1 cellular context compared by ENCODE assay signal in the genomic region with DNA sequence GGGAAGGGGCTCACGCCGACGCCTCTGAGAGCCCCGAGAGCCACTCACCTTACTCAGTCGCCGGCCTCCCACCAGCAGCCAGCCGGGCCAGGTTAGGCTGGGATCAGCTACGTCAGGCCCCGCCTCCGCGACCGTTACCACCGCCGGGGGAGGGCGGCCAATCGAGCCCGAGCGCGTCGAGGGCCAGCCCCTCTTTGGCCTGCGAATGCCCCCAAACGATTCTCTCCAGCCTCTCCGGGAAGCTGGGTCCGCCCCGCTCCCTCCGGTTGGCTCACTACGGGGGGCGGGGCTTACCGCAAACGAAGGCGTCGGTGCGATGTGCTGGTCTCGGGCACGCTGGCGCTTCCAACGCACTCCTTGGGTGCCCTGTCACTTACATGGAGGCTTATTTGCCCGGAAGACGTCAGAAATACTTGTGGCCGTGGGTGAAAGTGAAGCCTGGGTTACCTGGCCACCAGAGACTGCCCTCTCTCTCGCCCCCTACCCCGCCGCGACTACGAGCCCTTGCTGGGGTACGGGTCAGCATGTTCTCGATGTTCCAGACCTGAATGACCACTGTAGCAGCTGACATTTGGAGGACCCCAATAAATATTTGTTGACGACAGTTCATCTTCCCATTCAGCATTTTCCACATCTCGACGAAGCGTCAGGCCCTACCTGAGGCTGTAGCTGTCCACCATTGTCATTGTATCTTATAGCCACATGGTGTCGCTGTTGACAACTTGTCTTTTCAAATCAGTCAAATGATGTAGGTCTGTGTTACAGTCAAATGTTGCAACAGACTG.
TF ChIP-seq lines count a peak whose summit lies in the region.

A gene with protein sequence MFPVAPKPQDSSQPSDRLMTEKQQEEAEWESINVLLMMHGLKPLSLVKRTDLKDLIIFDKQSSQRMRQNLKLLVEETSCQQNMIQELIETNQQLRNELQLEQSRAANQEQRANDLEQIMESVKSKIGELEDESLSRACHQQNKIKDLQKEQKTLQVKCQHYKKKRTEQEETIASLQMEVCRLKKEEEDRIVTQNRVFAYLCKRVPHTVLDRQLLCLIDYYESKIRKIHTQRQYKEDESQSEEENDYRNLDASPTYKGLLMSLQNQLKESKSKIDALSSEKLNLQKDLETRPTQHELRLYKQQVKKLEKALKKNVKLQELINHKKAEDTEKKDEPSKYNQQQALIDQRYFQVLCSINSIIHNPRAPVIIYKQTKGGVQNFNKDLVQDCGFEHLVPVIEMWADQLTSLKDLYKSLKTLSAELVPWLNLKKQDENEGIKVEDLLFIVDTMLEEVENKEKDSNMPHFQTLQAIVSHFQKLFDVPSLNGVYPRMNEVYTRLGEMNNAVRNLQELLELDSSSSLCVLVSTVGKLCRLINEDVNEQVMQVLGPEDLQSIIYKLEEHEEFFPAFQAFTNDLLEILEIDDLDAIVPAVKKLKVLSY (minus strand): TSS at position 111 of the 785 bp plus-strand sequence. CDS start 21,333 bp downstream, outside the sequence.

TF ChIP-seq in HepG2, 621 proteins besides CTCF, POLR2A, EP300 and RAD21 (continued from another document and continues in another):
- TF ChIP-seq, protein P1, sequence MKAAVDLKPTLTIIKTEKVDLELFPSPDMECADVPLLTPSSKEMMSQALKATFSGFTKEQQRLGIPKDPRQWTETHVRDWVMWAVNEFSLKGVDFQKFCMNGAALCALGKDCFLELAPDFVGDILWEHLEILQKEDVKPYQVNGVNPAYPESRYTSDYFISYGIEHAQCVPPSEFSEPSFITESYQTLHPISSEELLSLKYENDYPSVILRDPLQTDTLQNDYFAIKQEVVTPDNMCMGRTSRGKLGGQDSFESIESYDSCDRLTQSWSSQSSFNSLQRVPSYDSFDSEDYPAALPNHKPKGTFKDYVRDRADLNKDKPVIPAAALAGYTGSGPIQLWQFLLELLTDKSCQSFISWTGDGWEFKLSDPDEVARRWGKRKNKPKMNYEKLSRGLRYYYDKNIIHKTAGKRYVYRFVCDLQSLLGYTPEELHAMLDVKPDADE (CRISPR knock-in tag; IDR thresholded peaks at IDR 0.05): no peak
- TF ChIP-seq SALL2 (CRISPR knock-in tag; IDR thresholded peaks at IDR 0.05) (peak; percentile 69; the same call in 1 of the 2 replicates), ZNF136 (CRISPR knock-in tag; IDR thresholded peaks at IDR 0.05; ENCODE audit: low read depth) (no peak), GZF1 (CRISPR knock-in tag; IDR thresholded peaks at IDR 0.05) (no peak), KDM3A (CRISPR knock-in tag; IDR thresholded peaks at IDR 0.05; ENCODE audit: low read depth) (0 out of 2 replicates have a peak, but pooled peaks have one; percentile 50), ZNF547 (CRISPR knock-in tag; IDR thresholded peaks at IDR 0.05) (peak; percentile 43), ZNF75D (CRISPR knock-in tag; IDR thresholded peaks at IDR 0.05; ENCODE audit: borderline replicate concordance) (no peak), CEBPB (IDR thresholded peaks at IDR 0.05; ENCODE audit: borderline replicate concordance, low read depth, low read length) (peak; percentile 97), CC2D1A (CRISPR knock-in tag; IDR thresholded peaks at IDR 0.05) (no peak), ZFP37 (CRISPR knock-in tag; IDR thresholded peaks at IDR 0.05; ENCODE audit: borderline replicate concordance) (peak; percentile 61; the same call in 1 of the 2 replicates), GABPB1 (CRISPR knock-in tag; IDR thresholded peaks at IDR 0.05) (peak; percentile 81; the same call in 1 of the 2 replicates), RBFOX2 (IDR thresholded peaks at IDR 0.05; ENCODE audit: low read depth, low read length) (peak; percentile 76), ZNF773 (CRISPR knock-in tag; IDR thresholded peaks at IDR 0.05; ENCODE audit: borderline replicate concordance) (no peak), NONO (IDR thresholded peaks at IDR 0.05) (no peak), NONO (CRISPR knock-in tag; conservative IDR thresholded peaks at IDR 0.05) (peak; percentile 59), ZNF282 (IDR thresholded peaks at IDR 0.05; ENCODE audit: partially characterized antibody) (no peak), BRD4 (CRISPR knock-in tag; IDR thresholded peaks at IDR 0.05) (0 out of 2 replicates have a peak, but pooled peaks have one; percentile 33)
- TF ChIP-seq, protein P2, sequence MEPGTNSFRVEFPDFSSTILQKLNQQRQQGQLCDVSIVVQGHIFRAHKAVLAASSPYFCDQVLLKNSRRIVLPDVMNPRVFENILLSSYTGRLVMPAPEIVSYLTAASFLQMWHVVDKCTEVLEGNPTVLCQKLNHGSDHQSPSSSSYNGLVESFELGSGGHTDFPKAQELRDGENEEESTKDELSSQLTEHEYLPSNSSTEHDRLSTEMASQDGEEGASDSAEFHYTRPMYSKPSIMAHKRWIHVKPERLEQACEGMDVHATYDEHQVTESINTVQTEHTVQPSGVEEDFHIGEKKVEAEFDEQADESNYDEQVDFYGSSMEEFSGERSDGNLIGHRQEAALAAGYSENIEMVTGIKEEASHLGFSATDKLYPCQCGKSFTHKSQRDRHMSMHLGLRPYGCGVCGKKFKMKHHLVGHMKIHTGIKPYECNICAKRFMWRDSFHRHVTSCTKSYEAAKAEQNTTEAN (CRISPR knock-in tag; conservative IDR thresholded peaks at IDR 0.05): peak; percentile 79; the same call in 1 of the 2 replicates
- TF ChIP-seq, protein P3, sequence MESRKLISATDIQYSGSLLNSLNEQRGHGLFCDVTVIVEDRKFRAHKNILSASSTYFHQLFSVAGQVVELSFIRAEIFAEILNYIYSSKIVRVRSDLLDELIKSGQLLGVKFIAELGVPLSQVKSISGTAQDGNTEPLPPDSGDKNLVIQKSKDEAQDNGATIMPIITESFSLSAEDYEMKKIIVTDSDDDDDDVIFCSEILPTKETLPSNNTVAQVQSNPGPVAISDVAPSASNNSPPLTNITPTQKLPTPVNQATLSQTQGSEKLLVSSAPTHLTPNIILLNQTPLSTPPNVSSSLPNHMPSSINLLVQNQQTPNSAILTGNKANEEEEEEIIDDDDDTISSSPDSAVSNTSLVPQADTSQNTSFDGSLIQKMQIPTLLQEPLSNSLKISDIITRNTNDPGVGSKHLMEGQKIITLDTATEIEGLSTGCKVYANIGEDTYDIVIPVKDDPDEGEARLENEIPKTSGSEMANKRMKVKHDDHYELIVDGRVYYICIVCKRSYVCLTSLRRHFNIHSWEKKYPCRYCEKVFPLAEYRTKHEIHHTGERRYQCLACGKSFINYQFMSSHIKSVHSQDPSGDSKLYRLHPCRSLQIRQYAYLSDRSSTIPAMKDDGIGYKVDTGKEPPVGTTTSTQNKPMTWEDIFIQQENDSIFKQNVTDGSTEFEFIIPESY (CRISPR knock-in tag; IDR thresholded peaks at IDR 0.05): no peak
- TF ChIP-seq, protein P4, sequence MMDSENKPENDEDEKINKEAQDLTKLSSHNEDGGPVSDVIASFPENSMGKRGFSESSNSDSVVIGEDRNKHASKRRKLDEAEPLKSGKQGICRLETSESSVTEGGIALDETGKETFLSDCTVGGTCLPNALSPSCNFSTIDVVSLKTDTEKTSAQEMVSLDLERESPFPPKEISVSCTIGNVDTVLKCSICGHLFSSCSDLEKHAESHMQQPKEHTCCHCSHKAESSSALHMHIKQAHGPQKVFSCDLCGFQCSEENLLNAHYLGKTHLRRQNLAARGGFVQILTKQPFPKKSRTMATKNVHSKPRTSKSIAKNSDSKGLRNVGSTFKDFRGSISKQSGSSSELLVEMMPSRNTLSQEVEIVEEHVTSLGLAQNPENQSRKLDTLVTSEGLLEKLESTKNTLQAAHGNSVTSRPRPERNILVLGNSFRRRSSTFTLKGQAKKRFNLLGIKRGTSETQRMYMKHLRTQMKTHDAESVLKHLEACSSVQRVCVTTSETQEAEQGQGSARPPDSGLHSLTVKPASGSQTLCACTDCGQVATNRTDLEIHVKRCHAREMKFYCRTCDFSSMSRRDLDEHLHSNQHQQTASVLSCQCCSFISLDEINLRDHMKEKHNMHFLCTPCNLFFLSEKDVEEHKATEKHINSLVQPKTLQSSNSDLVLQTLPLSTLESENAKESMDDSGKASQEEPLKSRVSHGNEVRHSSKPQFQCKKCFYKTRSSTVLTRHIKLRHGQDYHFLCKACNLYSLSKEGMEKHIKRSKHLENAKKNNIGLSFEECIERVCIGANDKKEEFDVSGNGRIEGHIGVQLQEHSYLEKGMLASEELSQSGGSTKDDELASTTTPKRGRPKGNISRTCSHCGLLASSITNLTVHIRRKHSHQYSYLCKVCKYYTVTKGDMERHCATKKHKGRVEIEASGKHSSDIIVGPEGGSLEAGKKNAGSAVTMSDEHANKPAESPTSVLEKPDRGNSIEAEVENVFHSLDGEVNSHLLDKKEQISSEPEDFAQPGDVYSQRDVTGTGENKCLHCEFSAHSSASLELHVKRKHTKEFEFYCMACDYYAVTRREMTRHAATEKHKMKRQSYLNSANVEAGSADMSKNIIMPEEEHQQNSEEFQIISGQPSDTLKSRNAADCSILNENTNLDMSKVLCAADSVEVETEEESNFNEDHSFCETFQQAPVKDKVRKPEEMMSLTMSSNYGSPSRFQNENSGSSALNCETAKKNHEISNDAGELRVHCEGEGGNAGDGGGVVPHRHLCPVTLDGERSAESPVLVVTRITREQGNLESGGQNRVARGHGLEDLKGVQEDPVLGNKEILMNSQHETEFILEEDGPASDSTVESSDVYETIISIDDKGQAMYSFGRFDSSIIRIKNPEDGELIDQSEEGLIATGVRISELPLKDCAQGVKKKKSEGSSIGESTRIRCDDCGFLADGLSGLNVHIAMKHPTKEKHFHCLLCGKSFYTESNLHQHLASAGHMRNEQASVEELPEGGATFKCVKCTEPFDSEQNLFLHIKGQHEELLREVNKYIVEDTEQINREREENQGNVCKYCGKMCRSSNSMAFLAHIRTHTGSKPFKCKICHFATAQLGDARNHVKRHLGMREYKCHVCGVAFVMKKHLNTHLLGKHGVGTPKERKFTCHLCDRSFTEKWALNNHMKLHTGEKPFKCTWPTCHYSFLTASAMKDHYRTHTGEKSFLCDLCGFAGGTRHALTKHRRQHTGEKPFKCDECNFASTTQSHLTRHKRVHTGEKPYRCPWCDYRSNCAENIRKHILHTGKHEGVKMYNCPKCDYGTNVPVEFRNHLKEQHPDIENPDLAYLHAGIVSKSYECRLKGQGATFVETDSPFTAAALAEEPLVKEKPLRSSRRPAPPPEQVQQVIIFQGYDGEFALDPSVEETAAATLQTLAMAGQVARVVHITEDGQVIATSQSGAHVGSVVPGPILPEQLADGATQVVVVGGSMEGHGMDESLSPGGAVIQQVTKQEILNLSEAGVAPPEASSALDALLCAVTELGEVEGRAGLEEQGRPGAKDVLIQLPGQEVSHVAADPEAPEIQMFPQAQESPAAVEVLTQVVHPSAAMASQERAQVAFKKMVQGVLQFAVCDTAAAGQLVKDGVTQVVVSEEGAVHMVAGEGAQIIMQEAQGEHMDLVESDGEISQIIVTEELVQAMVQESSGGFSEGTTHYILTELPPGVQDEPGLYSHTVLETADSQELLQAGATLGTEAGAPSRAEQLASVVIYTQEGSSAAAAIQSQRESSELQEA (CRISPR knock-in tag; IDR thresholded peaks at IDR 0.05; ENCODE audit: not compliant biosample characterization): peak; percentile 29
- TF ChIP-seq, protein P5, sequence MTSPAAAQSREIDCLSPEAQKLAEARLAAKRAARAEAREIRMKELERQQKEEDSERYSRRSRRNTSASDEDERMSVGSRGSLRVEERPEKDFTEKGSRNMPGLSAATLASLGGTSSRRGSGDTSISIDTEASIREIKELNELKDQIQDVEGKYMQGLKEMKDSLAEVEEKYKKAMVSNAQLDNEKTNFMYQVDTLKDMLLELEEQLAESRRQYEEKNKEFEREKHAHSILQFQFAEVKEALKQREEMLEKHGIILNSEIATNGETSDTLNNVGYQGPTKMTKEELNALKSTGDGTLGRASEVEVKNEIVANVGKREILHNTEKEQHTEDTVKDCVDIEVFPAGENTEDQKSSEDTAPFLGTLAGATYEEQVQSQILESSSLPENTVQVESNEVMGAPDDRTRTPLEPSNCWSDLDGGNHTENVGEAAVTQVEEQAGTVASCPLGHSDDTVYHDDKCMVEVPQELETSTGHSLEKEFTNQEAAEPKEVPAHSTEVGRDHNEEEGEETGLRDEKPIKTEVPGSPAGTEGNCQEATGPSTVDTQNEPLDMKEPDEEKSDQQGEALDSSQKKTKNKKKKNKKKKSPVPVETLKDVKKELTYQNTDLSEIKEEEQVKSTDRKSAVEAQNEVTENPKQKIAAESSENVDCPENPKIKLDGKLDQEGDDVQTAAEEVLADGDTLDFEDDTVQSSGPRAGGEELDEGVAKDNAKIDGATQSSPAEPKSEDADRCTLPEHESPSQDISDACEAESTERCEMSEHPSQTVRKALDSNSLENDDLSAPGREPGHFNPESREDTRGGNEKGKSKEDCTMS (CRISPR knock-in tag; conservative IDR thresholded peaks at IDR 0.05): no peak
- TF ChIP-seq, protein P6, sequence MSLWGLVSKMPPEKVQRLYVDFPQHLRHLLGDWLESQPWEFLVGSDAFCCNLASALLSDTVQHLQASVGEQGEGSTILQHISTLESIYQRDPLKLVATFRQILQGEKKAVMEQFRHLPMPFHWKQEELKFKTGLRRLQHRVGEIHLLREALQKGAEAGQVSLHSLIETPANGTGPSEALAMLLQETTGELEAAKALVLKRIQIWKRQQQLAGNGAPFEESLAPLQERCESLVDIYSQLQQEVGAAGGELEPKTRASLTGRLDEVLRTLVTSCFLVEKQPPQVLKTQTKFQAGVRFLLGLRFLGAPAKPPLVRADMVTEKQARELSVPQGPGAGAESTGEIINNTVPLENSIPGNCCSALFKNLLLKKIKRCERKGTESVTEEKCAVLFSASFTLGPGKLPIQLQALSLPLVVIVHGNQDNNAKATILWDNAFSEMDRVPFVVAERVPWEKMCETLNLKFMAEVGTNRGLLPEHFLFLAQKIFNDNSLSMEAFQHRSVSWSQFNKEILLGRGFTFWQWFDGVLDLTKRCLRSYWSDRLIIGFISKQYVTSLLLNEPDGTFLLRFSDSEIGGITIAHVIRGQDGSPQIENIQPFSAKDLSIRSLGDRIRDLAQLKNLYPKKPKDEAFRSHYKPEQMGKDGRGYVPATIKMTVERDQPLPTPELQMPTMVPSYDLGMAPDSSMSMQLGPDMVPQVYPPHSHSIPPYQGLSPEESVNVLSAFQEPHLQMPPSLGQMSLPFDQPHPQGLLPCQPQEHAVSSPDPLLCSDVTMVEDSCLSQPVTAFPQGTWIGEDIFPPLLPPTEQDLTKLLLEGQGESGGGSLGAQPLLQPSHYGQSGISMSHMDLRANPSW (CRISPR knock-in tag; IDR thresholded peaks at IDR 0.05; ENCODE audit: borderline replicate concordance): peak; percentile 65; the same call in 1 of the 2 replicates
- TF ChIP-seq, protein P7, sequence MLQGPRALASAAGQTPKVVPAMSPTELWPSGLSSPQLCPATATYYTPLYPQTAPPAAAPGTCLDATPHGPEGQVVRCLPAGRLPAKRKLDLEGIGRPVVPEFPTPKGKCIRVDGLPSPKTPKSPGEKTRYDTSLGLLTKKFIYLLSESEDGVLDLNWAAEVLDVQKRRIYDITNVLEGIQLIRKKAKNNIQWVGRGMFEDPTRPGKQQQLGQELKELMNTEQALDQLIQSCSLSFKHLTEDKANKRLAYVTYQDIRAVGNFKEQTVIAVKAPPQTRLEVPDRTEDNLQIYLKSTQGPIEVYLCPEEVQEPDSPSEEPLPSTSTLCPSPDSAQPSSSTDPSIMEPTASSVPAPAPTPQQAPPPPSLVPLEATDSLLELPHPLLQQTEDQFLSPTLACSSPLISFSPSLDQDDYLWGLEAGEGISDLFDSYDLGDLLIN (CRISPR knock-in tag; IDR thresholded peaks at IDR 0.05; ENCODE audit: borderline replicate concordance): peak; percentile 69; the same call in 1 of the 2 replicates
- TF ChIP-seq, protein P8, sequence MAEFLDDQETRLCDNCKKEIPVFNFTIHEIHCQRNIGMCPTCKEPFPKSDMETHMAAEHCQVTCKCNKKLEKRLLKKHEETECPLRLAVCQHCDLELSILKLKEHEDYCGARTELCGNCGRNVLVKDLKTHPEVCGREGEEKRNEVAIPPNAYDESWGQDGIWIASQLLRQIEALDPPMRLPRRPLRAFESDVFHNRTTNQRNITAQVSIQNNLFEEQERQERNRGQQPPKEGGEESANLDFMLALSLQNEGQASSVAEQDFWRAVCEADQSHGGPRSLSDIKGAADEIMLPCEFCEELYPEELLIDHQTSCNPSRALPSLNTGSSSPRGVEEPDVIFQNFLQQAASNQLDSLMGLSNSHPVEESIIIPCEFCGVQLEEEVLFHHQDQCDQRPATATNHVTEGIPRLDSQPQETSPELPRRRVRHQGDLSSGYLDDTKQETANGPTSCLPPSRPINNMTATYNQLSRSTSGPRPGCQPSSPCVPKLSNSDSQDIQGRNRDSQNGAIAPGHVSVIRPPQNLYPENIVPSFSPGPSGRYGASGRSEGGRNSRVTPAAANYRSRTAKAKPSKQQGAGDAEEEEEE (CRISPR knock-in tag; IDR thresholded peaks at IDR 0.05; ENCODE audit: borderline replicate concordance): no peak
